In the genomic region with DNA sequence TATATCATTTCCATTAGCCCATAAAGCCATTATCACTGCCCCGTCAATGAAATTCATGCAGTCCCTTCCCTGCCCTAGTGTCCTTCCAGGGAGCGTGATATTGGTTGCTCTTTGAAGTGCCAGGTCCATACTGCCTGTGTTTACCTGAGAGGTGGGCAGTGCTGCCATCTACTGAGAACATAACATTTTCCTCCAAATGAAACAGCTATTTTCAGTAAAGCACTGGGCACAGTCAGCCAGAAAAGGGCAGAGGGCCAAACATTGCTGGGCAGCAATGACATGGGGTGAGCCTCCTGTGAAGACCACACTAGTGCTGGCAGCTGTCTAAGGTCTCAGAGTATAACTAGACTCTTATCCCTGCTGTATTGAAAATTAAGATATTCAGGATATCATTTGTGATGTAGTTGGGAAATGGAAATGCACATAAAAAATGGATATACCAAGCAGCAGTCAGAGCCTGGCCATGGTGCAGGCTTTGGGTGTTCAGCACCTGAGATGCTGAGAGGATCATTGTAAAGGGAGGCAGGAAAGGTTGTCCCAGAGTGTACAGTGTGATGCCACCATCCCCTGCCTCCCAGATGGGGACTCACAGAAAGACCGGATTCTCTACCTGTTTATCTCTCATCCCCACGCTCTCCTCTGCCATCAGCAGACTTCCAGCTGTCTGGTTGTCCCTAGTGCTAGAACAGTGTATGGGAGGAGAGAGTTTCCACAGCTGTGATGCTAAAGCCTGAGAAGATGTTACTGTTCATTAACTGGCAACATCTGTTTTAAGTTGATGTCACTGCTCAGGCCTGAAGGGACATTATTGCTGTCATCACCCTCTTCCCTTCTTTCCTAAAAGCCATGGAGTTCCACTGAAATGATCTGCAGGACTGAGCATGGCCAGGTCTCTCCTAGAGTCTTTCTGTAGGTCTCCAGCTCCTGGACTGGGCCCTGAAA, we compare ENCODE assay signal across 2 cellular contexts.
TF ChIP-seq lines count a peak whose summit lies in the region.

No MANE protein-coding gene starts in this region.

TF ChIP-seq in GM23338, 12 proteins besides CTCF, POLR2A, EP300 and RAD21 (continued from another document):
- TF ChIP-seq, protein P1, sequence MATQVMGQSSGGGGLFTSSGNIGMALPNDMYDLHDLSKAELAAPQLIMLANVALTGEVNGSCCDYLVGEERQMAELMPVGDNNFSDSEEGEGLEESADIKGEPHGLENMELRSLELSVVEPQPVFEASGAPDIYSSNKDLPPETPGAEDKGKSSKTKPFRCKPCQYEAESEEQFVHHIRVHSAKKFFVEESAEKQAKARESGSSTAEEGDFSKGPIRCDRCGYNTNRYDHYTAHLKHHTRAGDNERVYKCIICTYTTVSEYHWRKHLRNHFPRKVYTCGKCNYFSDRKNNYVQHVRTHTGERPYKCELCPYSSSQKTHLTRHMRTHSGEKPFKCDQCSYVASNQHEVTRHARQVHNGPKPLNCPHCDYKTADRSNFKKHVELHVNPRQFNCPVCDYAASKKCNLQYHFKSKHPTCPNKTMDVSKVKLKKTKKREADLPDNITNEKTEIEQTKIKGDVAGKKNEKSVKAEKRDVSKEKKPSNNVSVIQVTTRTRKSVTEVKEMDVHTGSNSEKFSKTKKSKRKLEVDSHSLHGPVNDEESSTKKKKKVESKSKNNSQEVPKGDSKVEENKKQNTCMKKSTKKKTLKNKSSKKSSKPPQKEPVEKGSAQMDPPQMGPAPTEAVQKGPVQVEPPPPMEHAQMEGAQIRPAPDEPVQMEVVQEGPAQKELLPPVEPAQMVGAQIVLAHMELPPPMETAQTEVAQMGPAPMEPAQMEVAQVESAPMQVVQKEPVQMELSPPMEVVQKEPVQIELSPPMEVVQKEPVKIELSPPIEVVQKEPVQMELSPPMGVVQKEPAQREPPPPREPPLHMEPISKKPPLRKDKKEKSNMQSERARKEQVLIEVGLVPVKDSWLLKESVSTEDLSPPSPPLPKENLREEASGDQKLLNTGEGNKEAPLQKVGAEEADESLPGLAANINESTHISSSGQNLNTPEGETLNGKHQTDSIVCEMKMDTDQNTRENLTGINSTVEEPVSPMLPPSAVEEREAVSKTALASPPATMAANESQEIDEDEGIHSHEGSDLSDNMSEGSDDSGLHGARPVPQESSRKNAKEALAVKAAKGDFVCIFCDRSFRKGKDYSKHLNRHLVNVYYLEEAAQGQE (IDR thresholded peaks at IDR 0.05; ENCODE audit: unreplicated experiment), result no peak
- TF ChIP-seq STAT1 (IDR thresholded peaks at IDR 0.05; ENCODE audit: unreplicated experiment) (no peak), POLR2AphosphoS5 (IDR thresholded peaks at IDR 0.05; ENCODE audit: low read depth) (no peak), ZNF114 (CRISPR knock-in tag; IDR thresholded peaks at IDR 0.05) (no peak)
- TF ChIP-seq, protein P2, sequence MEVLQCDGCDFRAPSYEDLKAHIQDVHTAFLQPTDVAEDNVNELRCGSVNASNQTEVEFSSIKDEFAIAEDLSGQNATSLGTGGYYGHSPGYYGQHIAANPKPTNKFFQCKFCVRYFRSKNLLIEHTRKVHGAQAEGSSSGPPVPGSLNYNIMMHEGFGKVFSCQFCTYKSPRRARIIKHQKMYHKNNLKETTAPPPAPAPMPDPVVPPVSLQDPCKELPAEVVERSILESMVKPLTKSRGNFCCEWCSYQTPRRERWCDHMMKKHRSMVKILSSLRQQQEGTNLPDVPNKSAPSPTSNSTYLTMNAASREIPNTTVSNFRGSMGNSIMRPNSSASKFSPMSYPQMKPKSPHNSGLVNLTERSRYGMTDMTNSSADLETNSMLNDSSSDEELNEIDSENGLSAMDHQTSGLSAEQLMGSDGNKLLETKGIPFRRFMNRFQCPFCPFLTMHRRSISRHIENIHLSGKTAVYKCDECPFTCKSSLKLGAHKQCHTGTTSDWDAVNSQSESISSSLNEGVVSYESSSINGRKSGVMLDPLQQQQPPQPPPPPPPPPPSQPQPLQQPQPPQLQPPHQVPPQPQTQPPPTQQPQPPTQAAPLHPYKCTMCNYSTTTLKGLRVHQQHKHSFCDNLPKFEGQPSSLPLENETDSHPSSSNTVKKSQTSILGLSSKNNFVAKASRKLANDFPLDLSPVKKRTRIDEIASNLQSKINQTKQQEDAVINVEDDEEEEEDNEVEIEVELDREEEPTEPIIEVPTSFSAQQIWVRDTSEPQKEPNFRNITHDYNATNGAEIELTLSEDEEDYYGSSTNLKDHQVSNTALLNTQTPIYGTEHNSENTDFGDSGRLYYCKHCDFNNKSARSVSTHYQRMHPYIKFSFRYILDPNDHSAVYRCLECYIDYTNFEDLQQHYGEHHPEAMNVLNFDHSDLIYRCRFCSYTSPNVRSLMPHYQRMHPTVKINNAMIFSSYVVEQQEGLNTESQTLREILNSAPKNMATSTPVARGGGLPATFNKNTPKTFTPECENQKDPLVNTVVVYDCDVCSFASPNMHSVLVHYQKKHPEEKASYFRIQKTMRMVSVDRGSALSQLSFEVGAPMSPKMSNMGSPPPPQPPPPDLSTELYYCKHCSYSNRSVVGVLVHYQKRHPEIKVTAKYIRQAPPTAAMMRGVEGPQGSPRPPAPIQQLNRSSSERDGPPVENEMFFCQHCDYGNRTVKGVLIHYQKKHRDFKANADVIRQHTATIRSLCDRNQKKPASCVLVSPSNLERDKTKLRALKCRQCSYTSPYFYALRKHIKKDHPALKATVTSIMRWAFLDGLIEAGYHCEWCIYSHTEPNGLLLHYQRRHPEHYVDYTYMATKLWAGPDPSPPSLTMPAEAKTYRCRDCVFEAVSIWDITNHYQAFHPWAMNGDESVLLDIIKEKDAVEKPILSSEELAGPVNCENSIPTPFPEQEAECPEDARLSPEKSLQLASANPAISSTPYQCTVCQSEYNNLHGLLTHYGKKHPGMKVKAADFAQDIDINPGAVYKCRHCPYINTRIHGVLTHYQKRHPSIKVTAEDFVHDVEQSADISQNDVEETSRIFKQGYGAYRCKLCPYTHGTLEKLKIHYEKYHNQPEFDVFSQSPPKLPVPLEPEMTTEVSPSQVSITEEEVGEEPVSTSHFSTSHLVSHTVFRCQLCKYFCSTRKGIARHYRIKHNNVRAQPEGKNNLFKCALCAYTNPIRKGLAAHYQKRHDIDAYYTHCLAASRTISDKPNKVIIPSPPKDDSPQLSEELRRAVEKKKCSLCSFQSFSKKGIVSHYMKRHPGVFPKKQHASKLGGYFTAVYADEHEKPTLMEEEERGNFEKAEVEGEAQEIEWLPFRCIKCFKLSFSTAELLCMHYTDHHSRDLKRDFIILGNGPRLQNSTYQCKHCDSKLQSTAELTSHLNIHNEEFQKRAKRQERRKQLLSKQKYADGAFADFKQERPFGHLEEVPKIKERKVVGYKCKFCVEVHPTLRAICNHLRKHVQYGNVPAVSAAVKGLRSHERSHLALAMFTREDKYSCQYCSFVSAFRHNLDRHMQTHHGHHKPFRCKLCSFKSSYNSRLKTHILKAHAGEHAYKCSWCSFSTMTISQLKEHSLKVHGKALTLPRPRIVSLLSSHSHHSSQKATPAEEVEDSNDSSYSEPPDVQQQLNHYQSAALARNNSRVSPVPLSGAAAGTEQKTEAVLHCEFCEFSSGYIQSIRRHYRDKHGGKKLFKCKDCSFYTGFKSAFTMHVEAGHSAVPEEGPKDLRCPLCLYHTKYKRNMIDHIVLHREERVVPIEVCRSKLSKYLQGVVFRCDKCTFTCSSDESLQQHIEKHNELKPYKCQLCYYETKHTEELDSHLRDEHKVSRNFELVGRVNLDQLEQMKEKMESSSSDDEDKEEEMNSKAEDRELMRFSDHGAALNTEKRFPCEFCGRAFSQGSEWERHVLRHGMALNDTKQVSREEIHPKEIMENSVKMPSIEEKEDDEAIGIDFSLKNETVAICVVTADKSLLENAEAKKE (CRISPR knock-in tag; IDR thresholded peaks at IDR 0.05), result no peak

TF ChIP-seq in WTC11, 78 proteins besides CTCF, POLR2A, EP300 and RAD21 (continued from another document):
- TF ChIP-seq, protein P3, sequence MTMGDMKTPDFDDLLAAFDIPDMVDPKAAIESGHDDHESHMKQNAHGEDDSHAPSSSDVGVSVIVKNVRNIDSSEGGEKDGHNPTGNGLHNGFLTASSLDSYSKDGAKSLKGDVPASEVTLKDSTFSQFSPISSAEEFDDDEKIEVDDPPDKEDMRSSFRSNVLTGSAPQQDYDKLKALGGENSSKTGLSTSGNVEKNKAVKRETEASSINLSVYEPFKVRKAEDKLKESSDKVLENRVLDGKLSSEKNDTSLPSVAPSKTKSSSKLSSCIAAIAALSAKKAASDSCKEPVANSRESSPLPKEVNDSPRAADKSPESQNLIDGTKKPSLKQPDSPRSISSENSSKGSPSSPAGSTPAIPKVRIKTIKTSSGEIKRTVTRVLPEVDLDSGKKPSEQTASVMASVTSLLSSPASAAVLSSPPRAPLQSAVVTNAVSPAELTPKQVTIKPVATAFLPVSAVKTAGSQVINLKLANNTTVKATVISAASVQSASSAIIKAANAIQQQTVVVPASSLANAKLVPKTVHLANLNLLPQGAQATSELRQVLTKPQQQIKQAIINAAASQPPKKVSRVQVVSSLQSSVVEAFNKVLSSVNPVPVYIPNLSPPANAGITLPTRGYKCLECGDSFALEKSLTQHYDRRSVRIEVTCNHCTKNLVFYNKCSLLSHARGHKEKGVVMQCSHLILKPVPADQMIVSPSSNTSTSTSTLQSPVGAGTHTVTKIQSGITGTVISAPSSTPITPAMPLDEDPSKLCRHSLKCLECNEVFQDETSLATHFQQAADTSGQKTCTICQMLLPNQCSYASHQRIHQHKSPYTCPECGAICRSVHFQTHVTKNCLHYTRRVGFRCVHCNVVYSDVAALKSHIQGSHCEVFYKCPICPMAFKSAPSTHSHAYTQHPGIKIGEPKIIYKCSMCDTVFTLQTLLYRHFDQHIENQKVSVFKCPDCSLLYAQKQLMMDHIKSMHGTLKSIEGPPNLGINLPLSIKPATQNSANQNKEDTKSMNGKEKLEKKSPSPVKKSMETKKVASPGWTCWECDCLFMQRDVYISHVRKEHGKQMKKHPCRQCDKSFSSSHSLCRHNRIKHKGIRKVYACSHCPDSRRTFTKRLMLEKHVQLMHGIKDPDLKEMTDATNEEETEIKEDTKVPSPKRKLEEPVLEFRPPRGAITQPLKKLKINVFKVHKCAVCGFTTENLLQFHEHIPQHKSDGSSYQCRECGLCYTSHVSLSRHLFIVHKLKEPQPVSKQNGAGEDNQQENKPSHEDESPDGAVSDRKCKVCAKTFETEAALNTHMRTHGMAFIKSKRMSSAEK (CRISPR knock-in tag; IDR thresholded peaks at IDR 0.05; ENCODE audit: borderline replicate concordance), result no peak
- no peak for TF ChIP-seq JAZF1 (CRISPR knock-in tag; IDR thresholded peaks at IDR 0.05)
- TF ChIP-seq ESRRA (CRISPR knock-in tag; IDR thresholded peaks at IDR 0.05; ENCODE audit: borderline replicate concordance), result no peak
- TF ChIP-seq TP53 (CRISPR knock-in tag; IDR thresholded peaks at IDR 0.05), result no peak
- TF ChIP-seq ZNF263 (CRISPR knock-in tag; IDR thresholded peaks at IDR 0.05; ENCODE audit: low read depth), result no peak
